ENCODE assay signal across 19 cellular contexts in the genomic region with DNA sequence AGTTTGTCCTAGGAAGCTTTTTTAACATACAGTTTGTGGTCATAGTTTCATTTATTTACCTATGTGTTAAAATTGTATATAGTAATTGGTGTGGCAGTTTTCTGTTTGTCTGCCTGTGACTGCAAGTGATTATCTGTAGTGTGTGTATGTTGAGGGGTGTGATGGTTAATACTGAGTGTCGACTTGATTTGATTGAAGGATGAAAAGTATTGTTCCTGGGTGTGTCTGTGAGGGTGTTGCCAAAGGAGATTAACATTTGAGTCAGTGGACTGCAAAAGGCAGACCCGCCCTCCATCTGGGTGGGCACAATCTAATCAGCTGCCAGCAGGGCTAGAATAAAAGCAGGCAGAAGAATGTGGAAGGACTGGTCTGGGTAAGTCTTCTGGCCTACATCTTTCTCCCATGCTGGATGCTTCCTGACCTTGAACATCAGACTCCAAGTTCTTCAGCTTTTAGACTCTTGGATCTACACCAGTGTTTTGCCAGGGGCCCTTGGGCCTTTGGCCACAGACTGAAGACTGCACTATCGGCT.
"Had no signal": no experiment of that assay in that cellular context is flagged by ENCODE, and none has a peak within 500 bp of the region (broad histone marks: within the 10 kb centered on the region; RNA-seq: fewer than 3 reads in every experiment).

No MANE protein-coding gene starts in this region.

- H3K4me3 Mint-ChIP-seq: activated naive CD4-positive, alpha-beta T cell treated with anti-CD3 and anti-CD28 coated beads for 36 hours; activated T-cell treated with anti-CD3 and anti-CD28 coated beads, Interleukin-2, amount 50 U/mL, for 72 hours; dendritic cell treated with granulocyte-macrophage colony-stimulating factor and Interleukin-4, amounts not matched to agents 40 ng/mL and 50 ng/mL, for 4 days; stimulated activated naive B cell treated with anti-CD40 and anti-IgM and Interleukin-4, amounts not matched to agents 10 μg/mL and 1 μg/mL and 100 μg/mL, for 72 hours had no signal

- DNase-seq: activated CD4-positive, alpha-beta T cell treated with anti-CD3 and anti-CD28 coated beads, Interleukin-2, amount 50 U/mL, for 4 hours; activated effector memory CD4-positive, alpha-beta T cell treated with Interleukin-2 at 50 U/mL for 16 hours; activated naive CD4-positive, alpha-beta T cell treated with anti-CD3 and anti-CD28 coated beads for 36 hours; activated T-cell treated with anti-CD3 and anti-CD28 coated beads, Interleukin-2, amount 50 U/mL, for 72 hours; cerebellar nuclear complex; effector CD4-positive, alpha-beta T cell; foreskin melanocyte; left ventricle myocardium superior; mammary epithelial cell; occipital lobe; posterior cingulate gyrus; sigmoid colon; stimulated activated CD4-positive, alpha-beta T cell treated with anti-CD3 and anti-CD28 coated beads, Interleukin-15, amount 100 ng/mL, for 24 hours; stimulated activated naive B cell treated with anti-CD40 and anti-IgM and Interleukin-4, amounts not matched to agents 10 μg/mL and 1 μg/mL and 100 μg/mL, for 72 hours; upper lobe of right lung had no signal

- H3K36me3 ChIP-seq: sigmoid colon, thoracic aorta, upper lobe of right lung had no signal

- H3K4me1 ChIP-seq: sigmoid colon, upper lobe of right lung had no signal

- H2AFZ ChIP-seq: hepatocyte had no signal

- H3K79me2 ChIP-seq: hepatocyte had no signal

- H3K27me3 ChIP-seq: hepatocyte, sigmoid colon, upper lobe of right lung had no signal

- H3K36me3 Mint-ChIP-seq: stimulated activated naive B cell treated with anti-CD40 and anti-IgM and Interleukin-4, amounts not matched to agents 10 μg/mL and 1 μg/mL and 100 μg/mL, for 72 hours had no signal

- H3K4me3 ChIP-seq: hepatocyte, sigmoid colon, smooth muscle cell, thoracic aorta, upper lobe of right lung had no signal

- H3K27ac Mint-ChIP-seq: activated naive CD4-positive, alpha-beta T cell treated with anti-CD3 and anti-CD28 coated beads for 36 hours; activated T-cell treated with anti-CD3 and anti-CD28 coated beads, Interleukin-2, amount 50 U/mL, for 72 hours; dendritic cell treated with granulocyte-macrophage colony-stimulating factor and Interleukin-4, amounts not matched to agents 40 ng/mL and 50 ng/mL, for 4 days; stimulated activated naive B cell treated with anti-CD40 and anti-IgM and Interleukin-4, amounts not matched to agents 10 μg/mL and 1 μg/mL and 100 μg/mL, for 72 hours had no signal

- H3K27ac ChIP-seq: hepatocyte, sigmoid colon, thoracic aorta, upper lobe of right lung had no signal

- H3K4me2 ChIP-seq: hepatocyte, smooth muscle cell had no signal

- H3K9me3 Mint-ChIP-seq: activated naive CD4-positive, alpha-beta T cell treated with anti-CD3 and anti-CD28 coated beads for 36 hours; activated T-cell treated with anti-CD3 and anti-CD28 coated beads, Interleukin-2, amount 50 U/mL, for 72 hours; dendritic cell treated with granulocyte-macrophage colony-stimulating factor and Interleukin-4, amounts not matched to agents 40 ng/mL and 50 ng/mL, for 4 days; stimulated activated naive B cell treated with anti-CD40 and anti-IgM and Interleukin-4, amounts not matched to agents 10 μg/mL and 1 μg/mL and 100 μg/mL, for 72 hours had no signal

- H3K9me3 ChIP-seq: sigmoid colon, thoracic aorta, upper lobe of right lung had no signal

- H3K27me3 Mint-ChIP-seq: dendritic cell treated with granulocyte-macrophage colony-stimulating factor and Interleukin-4, amounts not matched to agents 40 ng/mL and 50 ng/mL, for 4 days; stimulated activated naive B cell treated with anti-CD40 and anti-IgM and Interleukin-4, amounts not matched to agents 10 μg/mL and 1 μg/mL and 100 μg/mL, for 72 hours had no signal
